ENCODE assay signal across 20 cellular contexts in the genomic region with DNA sequence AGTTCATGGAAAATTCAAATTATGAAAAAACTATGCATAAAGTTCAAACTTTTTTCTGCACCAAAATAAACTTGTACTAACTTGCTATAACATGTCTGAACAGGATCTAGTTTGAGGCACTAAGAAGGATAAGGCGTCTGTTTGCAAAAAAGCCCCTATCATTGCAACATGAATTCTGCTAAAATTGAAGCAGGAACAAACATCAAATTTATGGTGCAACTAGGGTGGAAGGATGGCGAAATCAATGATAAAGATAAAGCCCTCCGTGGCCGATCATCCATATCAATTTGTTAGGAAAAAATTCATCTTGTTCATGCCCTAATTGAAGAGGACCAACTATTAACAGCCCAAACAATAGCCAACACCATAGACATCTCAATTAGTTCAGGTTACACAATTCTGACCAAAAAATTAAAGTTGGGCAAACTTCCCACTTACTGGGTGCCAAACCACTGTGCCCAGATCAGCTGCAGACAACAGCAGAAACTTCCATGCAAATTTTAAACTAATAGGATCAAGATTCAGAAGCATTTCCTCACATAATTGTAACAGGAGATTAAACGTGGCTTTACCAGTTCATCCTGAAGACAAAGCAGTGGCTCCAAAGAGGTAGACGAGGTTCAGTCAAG. TPM values are rescaled to one million over a fixed set of nuclear protein-coding genes. Genes with fewer than 3 reads are reported as not detected.
A peak's percentile ranks its signal among the peaks of the same experiment; 100 is the strongest.
DNase-seq lines count a peak whose midpoint lies in the region; ATAC-seq, FAIRE-seq and TF ChIP-seq lines count a peak whose summit lies in the region.
"Had no signal": no experiment of that assay in that cellular context is flagged by ENCODE, and none has a peak within 500 bp of the region (broad histone marks: within the 10 kb centered on the region; RNA-seq: fewer than 3 reads in every experiment).

No MANE protein-coding gene starts in this region.

- peaks cover 54% of the 10 kb centered on the region for H3K36me3 Mint-ChIP-seq in activated naive CD4-positive, alpha-beta T cell treated with anti-CD3 and anti-CD28 coated beads, Interleukin-2, amount 50 U/mL, for 24 hours
- H3K36me3 Mint-ChIP-seq in activated naive CD4-positive, alpha-beta T cell treated with anti-CD3 and anti-CD28 coated beads, Interleukin-2, amount 10 ng/mL, durations not matched to agents 7 days and 5 days = peaks cover 72% of the 10 kb centered on the region

- no peak for TF ChIP-seq CTCF in bronchial epithelial cell (IDR thresholded peaks at IDR 0.05; ENCODE audit: insufficient read depth, low read length, severe bottlenecking)

- no peak for DNase-seq in activated naive CD4-positive, alpha-beta T cell treated with anti-CD3 and anti-CD28 coated beads, Interleukin-2, amount 10 ng/mL, durations not matched to agents 7 days and 5 days
- DNase-seq in MV-4-11 (lab: John Stamatoyannopoulos, UW) (peak; percentile 71), bronchial epithelial cell (ENCODE audit: low read depth) (peak; percentile 23), H4 (ENCODE audit: low spot score) (no peak)
- DNase-seq in stimulated activated naive CD8-positive, alpha-beta T cell treated with anti-CD3 and anti-CD28 coated beads, Interleukin-15, amount 100 ng/mL, for 72 hours = no peak
- DNase-seq in effector memory CD4-positive, alpha-beta T cell = no peak
- DNase-seq: DMS153, foreskin fibroblast, left colon, NCI-H2081, NCI-H526 treated with DMSO at 0.1 percent for 48 hours, right lobe of liver, T-helper 17 cell had no signal

- no peak overlapping the region for H3K27ac ChIP-seq in effector memory CD4-positive, alpha-beta T cell (ENCODE audit: insufficient read depth, low read length, poor library complexity, severe bottlenecking)
- H3K27ac ChIP-seq: right lobe of liver, RWPE1, suprapubic skin had no signal

- no peaks in the 10 kb centered on the region for H3K9me3 ChIP-seq in effector memory CD4-positive, alpha-beta T cell (ENCODE audit: control insufficient read depth, low read length)
- H3K9me3 ChIP-seq: right lobe of liver, suprapubic skin had no signal

- H3K27ac Mint-ChIP-seq in activated naive CD4-positive, alpha-beta T cell treated with anti-CD3 and anti-CD28 coated beads, Interleukin-2, amount 50 U/mL, for 24 hours = peak overlapping the region; percentile 43
- H3K27ac Mint-ChIP-seq in activated naive CD4-positive, alpha-beta T cell treated with anti-CD3 and anti-CD28 coated beads, Interleukin-2, amount 10 ng/mL, durations not matched to agents 7 days and 5 days = no peak overlapping the region
- H3K27ac Mint-ChIP-seq in stimulated activated naive CD8-positive, alpha-beta T cell treated with anti-CD3 and anti-CD28 coated beads, Interleukin-15, amount 100 ng/mL, for 72 hours = peak overlapping the region; percentile 29 to 89

- no peaks in the 10 kb centered on the region for H3K27me3 Mint-ChIP-seq in activated naive CD4-positive, alpha-beta T cell treated with anti-CD3 and anti-CD28 coated beads, Interleukin-2, amount 50 U/mL, for 24 hours
- H3K27me3 Mint-ChIP-seq in activated naive CD4-positive, alpha-beta T cell treated with anti-CD3 and anti-CD28 coated beads, Interleukin-2, amount 10 ng/mL, durations not matched to agents 7 days and 5 days = no peaks in the 10 kb centered on the region
- no peaks in the 10 kb centered on the region for H3K27me3 Mint-ChIP-seq in stimulated activated naive CD8-positive, alpha-beta T cell treated with anti-CD3 and anti-CD28 coated beads, Interleukin-15, amount 100 ng/mL, for 72 hours
- H3K27me3 Mint-ChIP-seq: T-helper 17 cell had no signal

- H3K4me3 ChIP-seq in bronchial epithelial cell (ENCODE audit: low read depth, low read length) = no peak overlapping the region
- no peak overlapping the region for H3K4me3 ChIP-seq in effector memory CD4-positive, alpha-beta T cell (ENCODE audit: insufficient read depth, low read depth, low read length, poor library complexity, severe bottlenecking)
- H3K4me3 ChIP-seq: right lobe of liver, suprapubic skin had no signal

- H3K27me3 ChIP-seq in bronchial epithelial cell (ENCODE audit: control insufficient read depth, insufficient read depth, low read length) = no peaks in the 10 kb centered on the region
- no peaks in the 10 kb centered on the region for H3K27me3 ChIP-seq in effector memory CD4-positive, alpha-beta T cell (replicated peaks; ENCODE audit: control insufficient read depth, insufficient read depth, low read length, poor library complexity, severe bottlenecking)
- H3K27me3 ChIP-seq: right lobe of liver, suprapubic skin had no signal

- CTCF ChIA-PET in activated naive CD4-positive, alpha-beta T cell treated with anti-CD3 and anti-CD28 coated beads, Interleukin-2, amount 10 ng/mL, durations not matched to agents 7 days and 5 days (lab: Charles Lee) = interaction anchor here (1.1 kb wide), 1 partner anchor 26 kb away, joined by 3 read pairs; no protein-coding TSS in a partner anchor

- no peaks in the 10 kb centered on the region for H3K36me3 ChIP-seq in bronchial epithelial cell (ENCODE audit: control insufficient read depth, insufficient read depth, low read length)
- peaks cover 13% of the 10 kb centered on the region for H3K36me3 ChIP-seq in effector memory CD4-positive, alpha-beta T cell (ENCODE audit: control insufficient read depth, insufficient read depth, low read length)
- H3K36me3 ChIP-seq: right lobe of liver, suprapubic skin had no signal

- peak overlapping the region; percentile 60 for H3K4me3 Mint-ChIP-seq in activated naive CD4-positive, alpha-beta T cell treated with anti-CD3 and anti-CD28 coated beads, Interleukin-2, amount 50 U/mL, for 24 hours
- H3K4me3 Mint-ChIP-seq in activated naive CD4-positive, alpha-beta T cell treated with anti-CD3 and anti-CD28 coated beads, Interleukin-2, amount 10 ng/mL, durations not matched to agents 7 days and 5 days = no peak overlapping the region
- H3K4me3 Mint-ChIP-seq in stimulated activated naive CD8-positive, alpha-beta T cell treated with anti-CD3 and anti-CD28 coated beads, Interleukin-15, amount 100 ng/mL, for 72 hours = peak overlapping the region; percentile 49 to 53
- H3K4me3 Mint-ChIP-seq: T-helper 17 cell had no signal

- FAIRE-seq in bronchial epithelial cell (lab: Jason Lieb, UNC) = no peak
- FAIRE-seq: endothelial cell of umbilical vein, HepG2 had no signal

- no peaks in the 10 kb centered on the region for H3K4me1 ChIP-seq in effector memory CD4-positive, alpha-beta T cell (ENCODE audit: control insufficient read depth, insufficient read depth, low read length, poor library complexity, severe bottlenecking)
- H3K4me1 ChIP-seq: right lobe of liver, suprapubic skin had no signal

- H3K4me1 Mint-ChIP-seq in activated naive CD4-positive, alpha-beta T cell treated with anti-CD3 and anti-CD28 coated beads, Interleukin-2, amount 50 U/mL, for 24 hours = peaks cover 70% of the 10 kb centered on the region
- H3K4me1 Mint-ChIP-seq in activated naive CD4-positive, alpha-beta T cell treated with anti-CD3 and anti-CD28 coated beads, Interleukin-2, amount 10 ng/mL, durations not matched to agents 7 days and 5 days = peaks cover 61% of the 10 kb centered on the region
- peaks cover 78% of the 10 kb centered on the region for H3K4me1 Mint-ChIP-seq in stimulated activated naive CD8-positive, alpha-beta T cell treated with anti-CD3 and anti-CD28 coated beads, Interleukin-15, amount 100 ng/mL, for 72 hours

- H3K9me3 Mint-ChIP-seq in activated naive CD4-positive, alpha-beta T cell treated with anti-CD3 and anti-CD28 coated beads, Interleukin-2, amount 50 U/mL, for 24 hours = peaks cover 11% of the 10 kb centered on the region
- peaks cover 21% of the 10 kb centered on the region for H3K9me3 Mint-ChIP-seq in activated naive CD4-positive, alpha-beta T cell treated with anti-CD3 and anti-CD28 coated beads, Interleukin-2, amount 10 ng/mL, durations not matched to agents 7 days and 5 days
- peaks cover 30% of the 10 kb centered on the region in 2 donors for H3K9me3 Mint-ChIP-seq in stimulated activated naive CD8-positive, alpha-beta T cell treated with anti-CD3 and anti-CD28 coated beads, Interleukin-15, amount 100 ng/mL, for 72 hours

- ATAC-seq in stimulated activated naive CD8-positive, alpha-beta T cell treated with anti-CD3 and anti-CD28 coated beads, Interleukin-15, amount 100 ng/mL, for 72 hours = no peak
- ATAC-seq in GM21423 (IDR thresholded peaks at IDR 0.05; ENCODE audit: unreplicated experiment) = no peak
- ATAC-seq: activated CD4-positive, CD25-positive, alpha-beta regulatory T cell treated with anti-CD3 and anti-CD28 coated beads, Interleukin-2, amount 50 U/mL, for 24 hours; HepG2; left colon; T-helper 17 cell had no signal

RNA-seq across cellular contexts. Expression of a gene that starts 12.9 kb away (rescaled TPM):
- total RNA-seq in bronchial epithelial cell = not detected in 2 replicates
- total RNA-seq in H4 (2014; rRNA removed; shearing (Covaris generic)) = 1.0 and 2.2 TPM in 2 replicates
- total RNA-seq: endothelial cell of umbilical vein had no signal

Comparison
In these comparisons a context has a peak if more than half of its experiments do, and no peak if none do; other contexts are left out.
1. DNase-seq: peak in MV-4-11 (single experiment) and bronchial epithelial cell (single experiment); none in activated naive CD4-positive, alpha-beta T cell treated with anti-CD3 and anti-CD28 coated beads, Interleukin-2, amount 10 ng/mL, durations not matched to agents 7 days and 5 days (single experiment), stimulated activated naive CD8-positive, alpha-beta T cell treated with anti-CD3 and anti-CD28 coated beads, Interleukin-15, amount 100 ng/mL, for 72 hours (0 of 2), H4 (single experiment) and effector memory CD4-positive, alpha-beta T cell (0 of 3).